In the genomic region with DNA sequence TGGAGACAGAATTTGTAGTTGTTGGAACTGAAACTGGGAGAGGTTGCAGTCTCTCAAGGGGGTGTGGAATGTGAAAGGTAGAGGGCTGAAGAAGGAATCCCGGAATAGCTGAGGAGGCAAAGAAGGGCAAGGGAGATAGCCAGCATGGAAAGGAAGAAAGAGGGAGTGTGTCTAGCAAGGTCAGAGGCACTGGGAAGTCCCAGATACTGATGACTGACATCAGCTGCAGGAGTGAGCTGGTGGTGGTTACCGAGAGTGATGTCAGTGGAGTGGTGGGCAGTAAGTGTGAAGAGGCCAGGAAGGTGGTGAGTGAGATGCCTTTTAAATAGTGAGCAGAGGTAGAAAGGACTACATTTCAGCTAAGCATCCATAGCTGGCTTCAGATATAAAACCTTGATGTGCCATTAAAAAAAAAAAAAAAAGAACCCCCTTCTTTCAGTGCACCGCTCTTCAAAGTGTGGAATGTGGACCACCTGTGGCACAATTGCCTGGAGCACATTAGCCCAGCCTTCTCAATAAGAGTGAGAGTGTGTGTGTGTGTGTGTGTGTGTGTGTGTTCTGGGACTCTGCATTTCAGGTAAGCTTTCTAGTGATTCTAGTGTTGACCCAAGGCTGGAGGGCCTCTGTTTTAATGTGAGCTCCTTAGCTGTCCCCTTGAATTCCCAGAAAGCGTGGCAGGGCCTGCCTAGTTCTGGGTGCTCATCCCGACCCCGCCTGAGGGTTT, we compare ENCODE assay signal across 11 cellular contexts. TPM values are rescaled to one million over a fixed set of nuclear protein-coding genes. Genes with fewer than 3 reads are reported as not detected.
DNase-seq lines count a peak whose midpoint lies in the region; ATAC-seq and TF ChIP-seq lines count a peak whose summit lies in the region.
"Had no signal": no experiment of that assay in that cellular context is flagged by ENCODE, and none has a peak within 500 bp of the region (broad histone marks: within the 10 kb centered on the region; RNA-seq: fewer than 3 reads in every experiment).

No MANE protein-coding gene starts in this region.

- H3K27ac ChIP-seq in IMR-90 (ENCODE audit: insufficient read depth, low read length) (no peak overlapping the region), thyroid gland (no peak overlapping the region)
- H3K27ac ChIP-seq: A549, ascending aorta, epithelial cell of prostate had no signal

- no peak overlapping the region for H3K4ac ChIP-seq in IMR-90 (ENCODE audit: low read depth, low read length)

- H2BK120ac ChIP-seq in IMR-90 (ENCODE audit: low read depth, low read length), result no peak overlapping the region

- H2BK20ac ChIP-seq in IMR-90 (ENCODE audit: low read depth, low read length), result no peak overlapping the region

- BruUV-seq in IMR-90 (replicated peaks; lab: Mats Ljungman, UMichigan), result no TSS peak

- H4K20me1 ChIP-seq in IMR-90 (ENCODE audit: insufficient read depth, low read length), result no peaks in the 10 kb centered on the region

- no peaks in the 10 kb centered on the region for H3K9me1 ChIP-seq in IMR-90 (ENCODE audit: insufficient read depth, low read length)

- H3K79me1 ChIP-seq in IMR-90 (ENCODE audit: low read depth in 1 of 2, low read length in 2 of 2), result peaks cover 0 to 19% of the 10 kb centered on the region in 2 experiments; a peak in 2 of 4 replicates

- no peak overlapping the region for H4K8ac ChIP-seq in IMR-90 (ENCODE audit: low read depth in 2 of 2, low read length in 2 of 2)

- H3K36me3 Mint-ChIP-seq in activated naive CD4-positive, alpha-beta T cell treated with anti-CD3 and anti-CD28 coated beads, Interleukin-2, amount 50 U/mL, for 72 hours, result peaks cover 5% of the 10 kb centered on the region in 2 donors

- no peak overlapping the region for H2AK9ac ChIP-seq in IMR-90 (replicated peaks; ENCODE audit: low read depth, low read length, poor library complexity)

- H3K4me3 ChIP-seq in IMR-90 (ENCODE audit: insufficient read depth, low read depth, low read length), result no peak overlapping the region
- no peak overlapping the region for H3K4me3 ChIP-seq in thyroid gland (replicated peaks in 1 of 3)
- H3K4me3 ChIP-seq: A549, ascending aorta had no signal

- no peak overlapping the region for H3K56ac ChIP-seq in IMR-90 (ENCODE audit: extremely low read depth, insufficient read depth, low read length)

- no peak overlapping the region for H2AFZ ChIP-seq in IMR-90 (replicated peaks; ENCODE audit: low read length, poor library complexity)

- H3K27ac Mint-ChIP-seq in activated naive CD4-positive, alpha-beta T cell treated with anti-CD3 and anti-CD28 coated beads, Interleukin-2, amount 50 U/mL, for 72 hours, result peak overlapping the region; percentile 79 to 88

- WGBS in IMR-90 (ENCODE audit: extremely low coverage in 2 of 2, insufficient read length in 1 of 2), 2 experiments, result 90% methylated on average over 2 of the region's 6 CpGs; no CpG with 5 or more reads in 1 of the 2 experiments
- 79 to 82% methylated on average over 6 of the region's 6 CpGs for WGBS in thyroid gland, 2 donors

- no peak overlapping the region for H3K4me2 ChIP-seq in IMR-90 (ENCODE audit: low read depth, low read length)
- H3K4me2 ChIP-seq: A549 had no signal

- in situ Hi-C loops in IMR-90 (cut with MboI; ENCODE audit: low sequenced_read_pairs), result no loop called here

- intact Hi-C loops in IMR-90 (cut with micrococcal nuclease) (no loop called here), thyroid gland (cut with DNase I) (no loop called here)

- no peak overlapping the region for H3K9ac ChIP-seq in IMR-90 (ENCODE audit: low read depth, low read length)

- H3K9me3 ChIP-seq in IMR-90 (ENCODE audit: control insufficient read depth, insufficient read depth, low read length), result no peaks in the 10 kb centered on the region
- H3K9me3 ChIP-seq in thyroid gland, result no peaks in the 10 kb centered on the region
- H3K9me3 ChIP-seq: A549, ascending aorta had no signal

- H2AK5ac ChIP-seq in IMR-90 (ENCODE audit: low read depth, low read length), result no peak overlapping the region

- no peak overlapping the region for H4K91ac ChIP-seq in IMR-90 (ENCODE audit: insufficient read depth, low read depth, low read length)

- H3K36me3 ChIP-seq in IMR-90 (ENCODE audit: control insufficient read depth, insufficient read depth, low read length), result peaks cover 22% of the 10 kb centered on the region
- H3K36me3 ChIP-seq in thyroid gland, result peaks cover 0 to 9% of the 10 kb centered on the region in 2 donors

- no peak overlapping the region for H2BK15ac ChIP-seq in IMR-90 (ENCODE audit: low read depth, low read length)

- TF ChIP-seq POLR2A in IMR-90 (IDR thresholded peaks at IDR 0.05; ENCODE audit: low read depth, low read length), result no peak
- TF ChIP-seq POLR2A in thyroid gland (IDR thresholded peaks at IDR 0.05), result no peak

- POLR2A ChIA-PET in IMR-90 (lab: Charles Lee; ENCODE audit: unreplicated experiment), result no interaction called here

- TF ChIP-seq CTCF in IMR-90 (conservative IDR thresholded peaks at IDR 0.05; ENCODE audit: low read depth, low read length) (no peak), thyroid gland (IDR thresholded peaks at IDR 0.05) (no peak)

- no peak overlapping the region for H3K14ac ChIP-seq in IMR-90 (replicated peaks; ENCODE audit: low read depth, low read length)

- TF ChIP-seq RAD21 in IMR-90 (IDR thresholded peaks at IDR 0.05; ENCODE audit: low read length), result no peak

- H3K27me3 ChIP-seq in IMR-90 (ENCODE audit: control insufficient read depth, insufficient read depth, low read length), result no peaks in the 10 kb centered on the region
- no peaks in the 10 kb centered on the region for H3K27me3 ChIP-seq in thyroid gland
- H3K27me3 ChIP-seq: ascending aorta had no signal

- no peaks in the 10 kb centered on the region for H3K9me3 Mint-ChIP-seq in activated naive CD4-positive, alpha-beta T cell treated with anti-CD3 and anti-CD28 coated beads, Interleukin-2, amount 50 U/mL, for 72 hours

- dilution Hi-C loops in IMR-90 (cut with HindIII; ENCODE audit: low sequenced_read_pairs, unreplicated experiment), result no loop called here

- H2BK5ac ChIP-seq in IMR-90 (ENCODE audit: low read depth, low read length, poor library complexity, severe bottlenecking), result no peak overlapping the region

- H4K5ac ChIP-seq in IMR-90 (ENCODE audit: low read depth, low read length), result no peak overlapping the region

- no peak overlapping the region for H3K23ac ChIP-seq in IMR-90 (ENCODE audit: low read depth, low read length)

- no peak overlapping the region for H3K18ac ChIP-seq in IMR-90 (ENCODE audit: low read depth, low read length)

- ATAC-seq in activated CD4-positive, CD25-positive, alpha-beta regulatory T cell treated with anti-CD3 and anti-CD28 coated beads, Interleukin-2, amount 50 U/mL, for 24 hours, result peak; percentile 100
- no peak for ATAC-seq in IMR-90 (ENCODE audit: low read depth)
- ATAC-seq in activated naive CD4-positive, alpha-beta T cell treated with anti-CD3 and anti-CD28 coated beads, Interleukin-2, amount 50 U/mL, for 72 hours, result peak; percentile 99 to 100
- ATAC-seq: A549 had no signal

- CTCF ChIA-PET in IMR-90 (lab: Yijun Ruan, JAX), result interaction anchor here (0.6 kb wide), 1 partner anchor 43 kb away, joined by 5 read pairs; no protein-coding TSS in a partner anchor

- H3K4me1 ChIP-seq in IMR-90 (ENCODE audit: control insufficient read depth, insufficient read depth, low read length) (no peaks in the 10 kb centered on the region), thyroid gland (no peaks in the 10 kb centered on the region)
- H3K4me1 ChIP-seq: A549, ascending aorta had no signal

- DNase-seq in activated CD4-positive, CD25-positive, alpha-beta regulatory T cell treated with anti-CD3 and anti-CD28 coated beads, Interleukin-2, amount 50 U/mL, for 72 hours, result no peak
- DNase-seq in IMR-90 (peak; percentile 7), islet precursor cell (no peak), thyroid gland (no peak), UCSD-AML1 (lab: John Stamatoyannopoulos, UW; ENCODE audit: unreplicated experiment) (no peak)
- DNase-seq in activated naive CD4-positive, alpha-beta T cell treated with anti-CD3 and anti-CD28 coated beads, Interleukin-2, amount 50 U/mL, for 72 hours (ENCODE audit: low spot score in 2 of 2), result peak; percentile 24 to 69
- peak; percentile 31 to 40 for DNase-seq in stimulated activated CD8-positive, alpha-beta memory T cell treated with anti-CD3 and anti-CD28 coated beads, Interleukin-2, amount 100 ng/mL, for 48 hours (ENCODE audit: low read depth in 2 of 2)

TF ChIP-seq in IMR-90, 13 proteins besides CTCF, POLR2A, EP300 and RAD21 (continues in another document):
- TF ChIP-seq CEBPB (IDR thresholded peaks at IDR 0.05; ENCODE audit: low read depth, low read length), result no peak
- TF ChIP-seq NFE2L2 (IDR thresholded peaks at IDR 0.05; ENCODE audit: low read depth, low read length), result no peak
- no peak for TF ChIP-seq FOS (IDR thresholded peaks at IDR 0.05; ENCODE audit: low read depth, low read length)
- TF ChIP-seq CHD1 (IDR thresholded peaks at IDR 0.05; ENCODE audit: low read depth, low read length), result no peak
- TF ChIP-seq RFX5 (IDR thresholded peaks at IDR 0.05; ENCODE audit: low read depth, low read length), result no peak
- TF ChIP-seq MAZ (IDR thresholded peaks at IDR 0.05; ENCODE audit: borderline replicate concordance, low read depth, low read length), result no peak
- no peak for TF ChIP-seq MAFK (IDR thresholded peaks at IDR 0.05; ENCODE audit: low read depth, low read length)
- no peak for TF ChIP-seq RCOR1 (IDR thresholded peaks at IDR 0.05; ENCODE audit: insufficient replicate concordance, low read length)

RNA-seq across cellular contexts. Expression of gene PRMT7, which starts 8.5 kb away (rescaled TPM):
- 65.5 and 68.6 TPM in 2 replicates for total RNA-seq in IMR-90 (2012; rRNA removed)
- 61.0 and 63.1 TPM in 2 replicates for polyA plus RNA-seq in IMR-90 (2012; rRNA removed)
- 31.0 and 38.2 TPM in 2 replicates for polyA plus RNA-seq in IMR-90 (2012; cell fraction: cytosol; rRNA removed)
- polyA plus RNA-seq in IMR-90 (2012; cell fraction: nucleus; rRNA removed; ENCODE audit: low replicate concordance), result 269 and 469 TPM in 2 replicates
- total RNA-seq in activated naive CD4-positive, alpha-beta T cell treated with anti-CD3 and anti-CD28 coated beads, Interleukin-2, amount 50 U/mL, for 72 hours, result 10 to 100 TPM; 33.7 to 80.2 TPM
- 10 to 100 TPM; 41.7 to 57.0 (median 46.9) TPM for total RNA-seq in thyroid gland

RNA-seq across cellular contexts. Expression of gene SLC7A6OS, which starts 8.6 kb away (rescaled TPM):
- total RNA-seq in IMR-90 (2012; rRNA removed) (8.4 and 10.3 TPM in 2 replicates), thyroid gland (10 to 100 TPM; 13.4 to 25.8 (median 18.7) TPM)
- 5.6 and 6.8 TPM in 2 replicates for polyA plus RNA-seq in IMR-90 (2012; rRNA removed)
- polyA plus RNA-seq in IMR-90 (2012; cell fraction: cytosol; rRNA removed), result 2.5 and 3.5 TPM in 2 replicates
- 7.7 and 20.7 TPM in 2 replicates for polyA plus RNA-seq in IMR-90 (2012; cell fraction: nucleus; rRNA removed; ENCODE audit: low replicate concordance)
- total RNA-seq in activated naive CD4-positive, alpha-beta T cell treated with anti-CD3 and anti-CD28 coated beads, Interleukin-2, amount 50 U/mL, for 72 hours, result 10 to 100 TPM; 21.4 to 29.6 TPM

RNA-seq across cellular contexts. Expression of gene SLC7A6, which starts 55.0 kb away (rescaled TPM):
- total RNA-seq in IMR-90 (2012; rRNA removed) (25.0 and 29.4 TPM in 2 replicates), thyroid gland (100 to 1,000 TPM in 1 of 4 donors, 10 to 100 TPM in 3; 73.1 to 116 (median 85.7) TPM)
- polyA plus RNA-seq in IMR-90 (2012; rRNA removed), result 32.6 and 36.1 TPM in 2 replicates
- 11.7 and 13.7 TPM in 2 replicates for polyA plus RNA-seq in IMR-90 (2012; cell fraction: cytosol; rRNA removed)
- polyA plus RNA-seq in IMR-90 (2012; cell fraction: nucleus; rRNA removed; ENCODE audit: low replicate concordance), result 134 and 224 TPM in 2 replicates
- total RNA-seq in activated naive CD4-positive, alpha-beta T cell treated with anti-CD3 and anti-CD28 coated beads, Interleukin-2, amount 50 U/mL, for 72 hours, result 10 to 100 TPM; 69.0 to 97.7 TPM

Comparison
In these comparisons a context has a peak if more than half of its experiments do, and no peak if none do; other contexts are left out.
1. DNase-seq: peak in IMR-90 (single experiment), activated naive CD4-positive, alpha-beta T cell treated with anti-CD3 and anti-CD28 coated beads, Interleukin-2, amount 50 U/mL, for 72 hours (2 of 2) and stimulated activated CD8-positive, alpha-beta memory T cell treated with anti-CD3 and anti-CD28 coated beads, Interleukin-2, amount 100 ng/mL, for 48 hours (2 of 2); none in activated CD4-positive, CD25-positive, alpha-beta regulatory T cell treated with anti-CD3 and anti-CD28 coated beads, Interleukin-2, amount 50 U/mL, for 72 hours (single experiment), islet precursor cell (single experiment), thyroid gland (0 of 2) and UCSD-AML1 (single experiment).